Comparison of ENCODE assay signal across 8 cellular contexts in genomic region chr7:116954443-116954838, GRCh38. TPM values are rescaled to one million over a fixed set of nuclear protein-coding genes. Genes with fewer than 3 reads are reported as not detected.
A peak's percentile ranks its signal among the peaks of the same experiment; 100 is the strongest.
DNase-seq lines count a peak whose midpoint lies in the region; ATAC-seq and TF ChIP-seq lines count a peak whose summit lies in the region.

No MANE protein-coding gene starts in this region.

- H3K36me3 ChIP-seq in right atrium auricular region (no peaks in the 10 kb centered on the region), ascending aorta (no peaks in the 10 kb centered on the region), lung (ENCODE audit: control insufficient read depth in 2 of 2, insufficient read depth in 2 of 2, low read length in 2 of 2) (no peaks in the 10 kb centered on the region), aorta (ENCODE audit: control insufficient read depth in 1 of 2, insufficient read depth in 2 of 2, low read length in 1 of 2) (no peaks in the 10 kb centered on the region)

- DNase-seq in right atrium auricular region (ENCODE audit: low spot score) (no peak), Right ventricle myocardium superior (no peak), ascending aorta (ENCODE audit: low spot score in 2 of 2) (no peak), lung (ENCODE audit: low spot score) (no peak), aorta (no peak), Ammon's horn (ENCODE audit: low spot score) (no peak), SIG-M5 treated with dmso at 0.1 percent for 504 hours (lab: John Stamatoyannopoulos, UW; ENCODE audit: unreplicated experiment) (no peak)
- no peak for DNase-seq in stimulated activated CD4-positive, alpha-beta T cell treated with anti-CD3 and anti-CD28 coated beads, Interleukin-1b, Interleukin-23, amount 100 ng/mL, for 48 hours

- ATAC-seq in Right ventricle myocardium superior (ENCODE audit: poor library complexity), result no peak
- no peak for ATAC-seq in lung (ENCODE audit: insufficient read depth, low FRiP score)
- ATAC-seq in aorta (ENCODE audit: low FRiP score), result no peak

- WGBS in lung, 2 donors, result 2 to 4% methylated on average over 8 of the region's 8 CpGs
- 0 to 1% methylated on average over 8 of the region's 8 CpGs for WGBS in aorta, 2 donors

- no peaks in the 10 kb centered on the region for H3K9me3 ChIP-seq in right atrium auricular region
- no peaks in the 10 kb centered on the region for H3K9me3 ChIP-seq in ascending aorta
- H3K9me3 ChIP-seq in lung (ENCODE audit: control insufficient read depth in 2 of 2, insufficient read depth in 1 of 2, low read length in 1 of 2), result no peaks in the 10 kb centered on the region
- H3K9me3 ChIP-seq in aorta (ENCODE audit: control insufficient read depth, low read length), result no peaks in the 10 kb centered on the region

- H3K4me1 ChIP-seq in right atrium auricular region (peaks cover 0 to 40% of the 10 kb centered on the region in 2 donors), ascending aorta (peaks cover 4 to 13% of the 10 kb centered on the region in 2 donors), lung (ENCODE audit: control insufficient read depth in 2 of 2, insufficient read depth in 2 of 2, low read length in 2 of 2) (peaks cover 5 to 13% of the 10 kb centered on the region in 2 donors), aorta (ENCODE audit: control insufficient read depth in 1 of 2, insufficient read depth in 2 of 2, low read length in 2 of 2) (peaks cover 2% of the 10 kb centered on the region in 2 donors)

- H3K27me3 ChIP-seq in right atrium auricular region (no peaks in the 10 kb centered on the region), ascending aorta (no peaks in the 10 kb centered on the region), lung (ENCODE audit: control insufficient read depth, insufficient read depth) (no peaks in the 10 kb centered on the region), aorta (ENCODE audit: control insufficient read depth in 1 of 2, insufficient read depth in 2 of 2, low read length in 1 of 2) (no peaks in the 10 kb centered on the region)

- intact Hi-C loops in Right ventricle myocardium superior (cut with DNase I), result no loop called here
- intact Hi-C loops in ascending aorta (cut with DNase I), result loop anchor here (1.0 kb wide), 1 partner anchor 92 kb away; the partner anchor contains the start of gene CAPZA2
- intact Hi-C loops in aorta (cut with DNase I), result no loop called here

- no peak for TF ChIP-seq CTCF in right atrium auricular region (IDR thresholded peaks at IDR 0.05)
- TF ChIP-seq CTCF in ascending aorta (IDR thresholded peaks at IDR 0.05), result no peak
- TF ChIP-seq CTCF in lung (IDR thresholded peaks at IDR 0.05; ENCODE audit: control extremely low read depth, extremely low read depth), result no peak

- peak overlapping the region; percentile 90 to 96 for H3K4me3 ChIP-seq in right atrium auricular region
- peak overlapping the region; percentile 78 to 96 for H3K4me3 ChIP-seq in ascending aorta
- peak overlapping the region; percentile 77 for H3K4me3 ChIP-seq in lung
- peak overlapping the region; percentile 99 for H3K4me3 ChIP-seq in aorta (ENCODE audit: low read length in 2 of 2)

- H3K27ac ChIP-seq in right atrium auricular region (peak overlapping the region; percentile 100), ascending aorta (peak overlapping the region; percentile 99 to 100), lung (ENCODE audit: low read depth in 1 of 2, low read length in 1 of 2) (peak overlapping the region; percentile 99 to 100), aorta (ENCODE audit: low read depth in 1 of 2, low read length in 2 of 2) (peak overlapping the region; percentile 98 to 99)

RNA-seq across cellular contexts. Expression of gene ST7, which starts 1.1 kb away (rescaled TPM):
- total RNA-seq in right atrium auricular region (10 to 100 TPM; 45.4 to 48.1 TPM), Right ventricle myocardium superior (29.7 TPM), ascending aorta (19.2 TPM), lung (10 to 100 TPM; 45.2 to 57.2 TPM), aorta (10 to 100 TPM; 32.1 to 35.3 TPM)
- polyA plus RNA-seq in lung (10 to 100 TPM; 22.4 to 38.1 TPM), aorta (10 to 100 TPM; 24.2 to 31.7 TPM)
